ENCODE assay signal across 8 cellular contexts in genomic region chr5:131169810-131170539, GRCh38. TPM values are rescaled to one million over a fixed set of nuclear protein-coding genes. Genes with fewer than 3 reads are reported as not detected.
DNase-seq lines count a peak whose midpoint lies in the region; ATAC-seq and TF ChIP-seq lines count a peak whose summit lies in the region.

No MANE protein-coding gene starts in this region.

- H3K9me3 ChIP-seq in right lobe of liver (no peaks in the 10 kb centered on the region), tibial nerve (no peaks in the 10 kb centered on the region)

- ATAC-seq in activated T-cell treated with anti-CD3 and anti-CD28 coated beads, Interleukin-2, amount 50 U/mL, for 72 hours (replicated peaks in 1 of 2), result no peak
- ATAC-seq in right lobe of liver, result no peak
- no peak for ATAC-seq in GM18907 (IDR thresholded peaks at IDR 0.05; ENCODE audit: unreplicated experiment)

- H3K4me3 Mint-ChIP-seq in activated T-cell treated with anti-CD3 and anti-CD28 coated beads, Interleukin-2, amount 50 U/mL, for 72 hours, result peak overlapping the region; percentile 98 to 99

- intact Hi-C loops in right lobe of liver (cut with DNase I), result no loop called here

- peaks cover 63% of the 10 kb centered on the region for H3K4me1 Mint-ChIP-seq in activated T-cell treated with anti-CD3 and anti-CD28 coated beads, Interleukin-2, amount 50 U/mL, for 72 hours (ENCODE audit: low read depth)

- no peaks in the 10 kb centered on the region for H3K27me3 ChIP-seq in right lobe of liver
- no peaks in the 10 kb centered on the region for H3K27me3 ChIP-seq in tibial nerve

- no peak for TF ChIP-seq EP300 in tibial nerve (IDR thresholded peaks at IDR 0.05)

- H3K9me3 Mint-ChIP-seq in activated T-cell treated with anti-CD3 and anti-CD28 coated beads, Interleukin-2, amount 50 U/mL, for 72 hours, result peaks cover 0 to 2% of the 10 kb centered on the region in 2 donors

- peak overlapping the region; percentile 96 for H3K27ac Mint-ChIP-seq in activated T-cell treated with anti-CD3 and anti-CD28 coated beads, Interleukin-2, amount 50 U/mL, for 72 hours

- H3K36me3 ChIP-seq in right lobe of liver (no peaks in the 10 kb centered on the region), tibial nerve (no peaks in the 10 kb centered on the region)

- 26% methylated on average over 16 of the region's 16 CpGs for WGBS in right lobe of liver (ENCODE audit: insufficient coverage, low coverage, low lambda C conversion rate, missing lambda C conversion rate)
- WGBS in tibial nerve, 2 donors, result 34 to 37% methylated on average over 16 of the region's 16 CpGs

- H3K4me3 ChIP-seq in right lobe of liver (peak overlapping the region; percentile 30 to 66 (median 65)), tibial nerve (peak overlapping the region; percentile 35 to 69 (median 52))

- no peaks in the 10 kb centered on the region for H3K27me3 Mint-ChIP-seq in activated T-cell treated with anti-CD3 and anti-CD28 coated beads, Interleukin-2, amount 50 U/mL, for 72 hours (ENCODE audit: low read depth)

- H3K4me1 ChIP-seq in right lobe of liver (peaks cover 0 to 5% (median 0%) of the 10 kb centered on the region in 4 donors), tibial nerve (peaks cover 0 to 28% (median 14%) of the 10 kb centered on the region in 4 donors)

- no peak for DNase-seq in activated T-cell treated with anti-CD3 and anti-CD28 coated beads, Interleukin-2, amount 50 U/mL, for 72 hours
- DNase-seq in activated T-cell treated with anti-CD3 and anti-CD28 coated beads, Interleukin-2, amount 50 U/mL, for 1 hour, result no peak
- DNase-seq in right lobe of liver (no peak), tibial nerve (ENCODE audit: low spot score in 2 of 2) (no peak), middle frontal gyrus (ENCODE audit: extremely low spot score, low spot score) (no peak), NCI-H82 (lab: John Stamatoyannopoulos, UW) (no peak)

- H3K27ac ChIP-seq in angular gyrus (ENCODE audit: low read depth, low read length) (peak overlapping the region; percentile 87), right lobe of liver (peak overlapping the region; percentile 41 to 65 (median 48)), tibial nerve (peak overlapping the region; percentile 39 to 91 (median 83))

- TF ChIP-seq CTCF in right lobe of liver (IDR thresholded peaks at IDR 0.05) (no peak), tibial nerve (IDR thresholded peaks at IDR 0.05) (no peak)

- TF ChIP-seq POLR2A in right lobe of liver (IDR thresholded peaks at IDR 0.05), result no peak
- no peak for TF ChIP-seq POLR2A in tibial nerve (IDR thresholded peaks at IDR 0.05)

- H3K36me3 Mint-ChIP-seq in activated T-cell treated with anti-CD3 and anti-CD28 coated beads, Interleukin-2, amount 50 U/mL, for 72 hours (ENCODE audit: insufficient read depth in 2 of 2), result peaks cover under 1 to 1% of the 10 kb centered on the region in 2 donors

RNA-seq across cellular contexts. Expression of gene LYRM7, which starts 0.8 kb away (rescaled TPM):
- 10 to 100 TPM; 12.4 to 16.0 TPM for total RNA-seq in activated T-cell treated with anti-CD3 and anti-CD28 coated beads, Interleukin-2, amount 50 U/mL, for 72 hours
- total RNA-seq in right lobe of liver, result 1 to 10 TPM; 4.4 to 9.5 (median 5.6) TPM
- 10 to 100 TPM in 1 of 4 donors, 1 to 10 TPM in 3; 6.3 to 10.1 (median 8.3) TPM for total RNA-seq in tibial nerve

RNA-seq across cellular contexts. Expression of gene HINT1, which starts 4.9 kb away (rescaled TPM):
- total RNA-seq in activated T-cell treated with anti-CD3 and anti-CD28 coated beads, Interleukin-2, amount 50 U/mL, for 72 hours, result 100 to 1,000 TPM; 269 to 292 TPM
- total RNA-seq in right lobe of liver (100 to 1,000 TPM; 145 to 246 (median 196) TPM), tibial nerve (100 to 1,000 TPM; 130 to 160 (median 153) TPM)
